ENCODE assay signal across 8 cellular contexts in the genomic region with DNA sequence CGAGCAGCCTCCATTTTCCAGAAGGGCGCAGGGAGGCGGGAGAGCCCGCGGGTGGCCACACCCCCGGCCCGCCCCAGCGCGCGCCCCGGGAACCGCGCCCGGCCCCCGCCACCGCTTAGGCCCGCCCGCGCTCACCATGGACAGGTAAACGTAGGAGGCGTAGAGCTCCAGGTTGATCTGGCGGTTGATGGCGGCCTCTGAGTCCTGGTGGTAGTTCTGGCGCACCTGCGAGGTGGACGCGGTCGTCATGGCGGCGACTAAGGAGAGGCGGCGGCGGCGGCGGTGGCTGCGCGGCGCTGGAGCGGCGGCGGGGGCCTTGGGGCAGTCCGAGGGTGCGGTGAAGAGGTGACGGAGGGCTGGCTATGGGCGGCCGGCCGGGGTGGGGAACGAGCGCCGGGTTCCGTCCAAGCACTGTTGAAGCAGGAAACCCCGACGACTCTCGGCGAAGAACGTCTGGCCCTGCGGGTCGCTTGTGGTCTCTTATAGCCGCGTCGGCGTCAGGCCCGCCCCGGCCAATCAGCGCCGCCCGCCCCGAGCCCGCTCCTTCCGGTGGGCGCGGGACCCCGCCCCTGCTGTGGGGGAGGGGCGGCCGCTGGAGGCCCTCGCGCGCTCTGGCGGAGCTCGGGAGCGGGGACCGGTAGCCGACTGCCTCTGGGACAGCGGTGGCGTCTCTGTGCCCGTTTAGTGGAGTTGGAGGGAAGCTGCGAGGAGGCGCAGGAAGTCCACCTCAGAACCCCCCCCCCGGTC. TPM values are rescaled to one million over a fixed set of nuclear protein-coding genes. Genes with fewer than 3 reads are reported as not detected.
DNase-seq lines count a peak whose midpoint lies in the region; ATAC-seq and TF ChIP-seq lines count a peak whose summit lies in the region.

TSS of gene FTH1 (minus strand) at position 458 of the 747 bp plus-strand sequence. CDS start at position 249, 209 bp downstream.

- intact Hi-C loops in CD4-positive, alpha-beta T cell (cut with DNase I, micrococcal nuclease) = loop anchor here (1.0 to 10.0 kb wide), 6 partner anchors 58 to 1060 kb away; partner anchors contain the start of genes AHNAK (in 1 of the 2), FEN1 (in 1 of the 2), PRPF19 (in 1 of the 2) and SYT7 (in 1 of the 2)

- no peaks in the 10 kb centered on the region for H3K9me3 Mint-ChIP-seq in CD4-positive, alpha-beta T cell
- no peaks in the 10 kb centered on the region for H3K9me3 Mint-ChIP-seq in activated CD8-positive, alpha-beta memory T cell treated with anti-CD3 and anti-CD28 coated beads, Interleukin-2, amount 10 ng/mL, durations not matched to agents 7 days and 5 days (ENCODE audit: low read depth)

- peak within 1 kb of the TSS; percentile 84 for H3K27ac Mint-ChIP-seq in CD4-positive, alpha-beta T cell
- H3K27ac Mint-ChIP-seq in activated CD8-positive, alpha-beta memory T cell treated with anti-CD3 and anti-CD28 coated beads, Interleukin-2, amount 10 ng/mL, durations not matched to agents 7 days and 5 days = peak within 1 kb of the TSS; percentile 94

- peaks cover 58% of the 10 kb centered on the region for H3K36me3 Mint-ChIP-seq in CD4-positive, alpha-beta T cell (ENCODE audit: low read depth)
- H3K36me3 Mint-ChIP-seq in activated CD8-positive, alpha-beta memory T cell treated with anti-CD3 and anti-CD28 coated beads, Interleukin-2, amount 10 ng/mL, durations not matched to agents 7 days and 5 days = peaks cover 31% of the 10 kb centered on the region

- H3K4me1 ChIP-seq in endocrine pancreas (ENCODE audit: control insufficient read depth, insufficient read depth, low read length) = peaks cover 4% of the 10 kb centered on the region

- no peak for TF ChIP-seq CTCF in CD4-positive, alpha-beta T cell (IDR thresholded peaks at IDR 0.05)

- peak; percentile 83 to 94 (median 88) for DNase-seq in CD4-positive, alpha-beta T cell
- peak; percentile 96 for DNase-seq in HT-29 (ENCODE audit: low spot score)
- DNase-seq in NOMO-1 treated with dmso at 0.1 percent for 144 hours (lab: John Stamatoyannopoulos, UW; ENCODE audit: unreplicated experiment) = peak; percentile 85
- peak; percentile 91 for DNase-seq in activated CD8-positive, alpha-beta memory T cell treated with anti-CD3 and anti-CD28 coated beads, Interleukin-2, amount 10 ng/mL, durations not matched to agents 7 days and 5 days
- peak; percentile 98 for DNase-seq in mesenteric fat pad (ENCODE audit: low spot score)
- peak; percentile 80 for DNase-seq in stimulated activated CD8-positive, alpha-beta memory T cell treated with anti-CD3 and anti-CD28 coated beads, Interleukin-15, amount 100 ng/mL, for 24 hours (ENCODE audit: low read depth)

- H3K27me3 Mint-ChIP-seq in CD4-positive, alpha-beta T cell = peaks cover 4% of the 10 kb centered on the region
- no peaks in the 10 kb centered on the region for H3K27me3 Mint-ChIP-seq in activated CD8-positive, alpha-beta memory T cell treated with anti-CD3 and anti-CD28 coated beads, Interleukin-2, amount 10 ng/mL, durations not matched to agents 7 days and 5 days

- no peaks in the 10 kb centered on the region for H3K36me3 ChIP-seq in endocrine pancreas (ENCODE audit: control insufficient read depth, insufficient read depth, low read length)

- peak within 1 kb of the TSS; percentile 94 for H3K27ac ChIP-seq in CD4-positive, alpha-beta T cell (ENCODE audit: low read depth, low read length)

- peak within 1 kb of the TSS; percentile 98 for H3K4me3 ChIP-seq in endocrine pancreas (ENCODE audit: control insufficient read depth, insufficient read depth, low read length)

- peak within 1 kb of the TSS; percentile 99 for H3K4me3 Mint-ChIP-seq in CD4-positive, alpha-beta T cell
- peak within 1 kb of the TSS; percentile 88 for H3K4me3 Mint-ChIP-seq in activated CD8-positive, alpha-beta memory T cell treated with anti-CD3 and anti-CD28 coated beads, Interleukin-2, amount 10 ng/mL, durations not matched to agents 7 days and 5 days

- POLR2A ChIA-PET in CD4-positive, alpha-beta T cell (lab: Charles Lee) = interaction anchor here (0.6 to 5.1 kb wide), 39 partner anchors 9 to 1953 kb away, joined by 3 to 177 read pairs (median 5); partner anchors contain the start of genes BEST1, CPSF7, CYB561A3 and FEN1

- no peaks in the 10 kb centered on the region for H3K27me3 ChIP-seq in CD4-positive, alpha-beta T cell (ENCODE audit: control insufficient read depth, insufficient read depth, low read length)
- no peaks in the 10 kb centered on the region for H3K27me3 ChIP-seq in endocrine pancreas (ENCODE audit: control insufficient read depth, insufficient read depth, low read length)

- H3K9ac ChIP-seq in endocrine pancreas (ENCODE audit: control insufficient read depth, insufficient read depth, low read length) = peak within 1 kb of the TSS; percentile 69

- H3K4me1 Mint-ChIP-seq in CD4-positive, alpha-beta T cell (ENCODE audit: low read depth) = peaks cover 75% of the 10 kb centered on the region
- peaks cover 59% of the 10 kb centered on the region for H3K4me1 Mint-ChIP-seq in activated CD8-positive, alpha-beta memory T cell treated with anti-CD3 and anti-CD28 coated beads, Interleukin-2, amount 10 ng/mL, durations not matched to agents 7 days and 5 days

- CTCF ChIA-PET in CD4-positive, alpha-beta T cell (lab: Charles Lee) = interaction anchor here (0.7 to 7.1 kb wide), 6 partner anchors 10 to 114 kb away, joined by 3 to 50 read pairs (median 9); no protein-coding TSS in a partner anchor
- CTCF ChIA-PET in activated CD8-positive, alpha-beta memory T cell treated with anti-CD3 and anti-CD28 coated beads, Interleukin-2, amount 10 ng/mL, durations not matched to agents 7 days and 5 days (lab: Charles Lee) = interaction anchor here (1.3 to 6.6 kb wide), 5 partner anchors 19 to 141 kb away, joined by 4 to 35 read pairs (median 9); no protein-coding TSS in a partner anchor

- ATAC-seq in CD4-positive, alpha-beta T cell (ENCODE audit: poor library complexity) = peak; percentile 71
- ATAC-seq in GM19467 (IDR thresholded peaks at IDR 0.05; ENCODE audit: unreplicated experiment) = peak; percentile 45
- peak; percentile 79 for ATAC-seq in activated CD8-positive, alpha-beta memory T cell treated with anti-CD3 and anti-CD28 coated beads, Interleukin-2, amount 10 ng/mL, durations not matched to agents 7 days and 5 days

- no peaks in the 10 kb centered on the region for H3K9me3 ChIP-seq in CD4-positive, alpha-beta T cell (ENCODE audit: control insufficient read depth, low read length)
- H3K9me3 ChIP-seq in endocrine pancreas (ENCODE audit: control insufficient read depth, low read length) = no peaks in the 10 kb centered on the region

RNA-seq across cellular contexts. Expression of gene FTH1, which starts in this region (rescaled TPM):
- total RNA-seq in CD4-positive, alpha-beta T cell = 1,000 to 10,000 TPM; 2,313 to 2,400 TPM
- total RNA-seq in HT-29 (2014; rRNA removed; shearing (Covaris generic)) = 1,803 and 2,077 TPM in 2 replicates
- total RNA-seq in activated CD8-positive, alpha-beta memory T cell treated with anti-CD3 and anti-CD28 coated beads, Interleukin-2, amount 10 ng/mL, durations not matched to agents 7 days and 5 days = 100 to 1,000 TPM; 740 to 867 TPM
- total RNA-seq in mesenteric fat pad = 7,690 TPM

Comparison
In these comparisons a context has a peak if more than half of its experiments do, and no peak if none do; other contexts are left out.
1. Peak in every context shown above with its lines: DNase-seq, ATAC-seq, H3K4me3 ChIP-seq and H3K27ac ChIP-seq.